ENCODE assay signal across 12 cellular contexts in the genomic region with DNA sequence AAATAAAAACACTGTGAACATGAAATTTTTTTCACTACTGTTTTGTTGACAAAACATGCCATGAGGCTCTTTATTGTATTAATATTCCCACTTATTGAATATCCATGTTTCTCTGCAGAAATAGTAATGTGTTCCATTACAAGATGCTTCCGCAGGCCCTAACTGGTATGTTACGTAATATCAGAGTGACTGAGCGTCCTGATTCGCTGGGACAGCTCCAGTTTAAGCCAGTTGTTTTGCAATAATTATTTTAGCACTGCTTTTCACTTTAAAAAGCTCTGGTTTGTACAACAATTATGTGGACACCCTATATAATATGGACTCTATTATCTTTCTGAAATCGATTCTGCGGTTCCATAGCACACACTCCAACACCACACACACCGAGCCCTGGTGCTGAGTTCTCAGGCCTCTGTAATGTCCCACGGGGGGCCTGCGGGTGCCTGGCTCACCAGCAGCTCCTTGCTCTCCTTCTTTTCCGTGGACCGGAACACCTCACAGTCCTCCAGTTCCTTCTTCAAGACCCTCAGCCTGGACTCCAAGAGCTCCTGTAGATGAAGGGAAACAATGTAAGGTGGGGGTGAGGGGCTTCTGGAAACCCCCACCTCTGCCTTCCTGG. TPM values are rescaled to one million over a fixed set of nuclear protein-coding genes. Genes with fewer than 3 reads are reported as not detected.
DNase-seq lines count a peak whose midpoint lies in the region; ATAC-seq, FAIRE-seq and TF ChIP-seq lines count a peak whose summit lies in the region.
"Had no signal": no experiment of that assay in that cellular context is flagged by ENCODE, and none has a peak within 500 bp of the region (broad histone marks: within the 10 kb centered on the region; RNA-seq: fewer than 3 reads in every experiment).

No MANE protein-coding gene starts in this region.

- no peaks in the 10 kb centered on the region for H3K9me3 ChIP-seq in ascending aorta
- H3K9me3 ChIP-seq in HepG2 (ENCODE audit: low read length), result no peaks in the 10 kb centered on the region
- no peaks in the 10 kb centered on the region for H3K9me3 ChIP-seq in thyroid gland
- H3K9me3 ChIP-seq: BE2C, ovary had no signal

- in situ Hi-C loops in HepG2 (cut with HindIII; ENCODE audit: extremely low pct_ligation_motif_present, low pct_unique_long_range_greater_than_20kb), result no loop called here

- H3K27ac ChIP-seq in ascending aorta (peak overlapping the region; percentile 69 to 87), HepG2 (ENCODE audit: extremely low read length, insufficient read depth, low read length) (no peak overlapping the region), thyroid gland (peak overlapping the region in 2 of 3 donors; percentile 70 to 83)
- H3K27ac ChIP-seq: ovary had no signal

- no peak for TF ChIP-seq CTCF in ascending aorta (IDR thresholded peaks at IDR 0.05)
- no peak for TF ChIP-seq CTCF in HepG2 (CRISPR knock-in tag; IDR thresholded peaks at IDR 0.05)
- no peak for TF ChIP-seq CTCF in thyroid gland (IDR thresholded peaks at IDR 0.05)
- no peak for TF ChIP-seq CTCF in omental fat pad (IDR thresholded peaks at IDR 0.05)

- no peak for TF ChIP-seq RAD21 in HepG2 (CRISPR knock-in tag; IDR thresholded peaks at IDR 0.05)

- no peaks in the 10 kb centered on the region for H3K79me2 ChIP-seq in HepG2 (ENCODE audit: insufficient read depth, low read length)

- H3K36me3 Mint-ChIP-seq in activated naive CD4-positive, alpha-beta T cell treated with anti-CD3 and anti-CD28 coated beads for 36 hours (ENCODE audit: low read depth), result peaks cover 10% of the 10 kb centered on the region

- FAIRE-seq in HepG2 (lab: Jason Lieb, UNC), result no peak
- FAIRE-seq: GM12892 had no signal

- no peak for TF ChIP-seq POLR2A in HepG2 (IDR thresholded peaks at IDR 0.05; ENCODE audit: insufficient read depth in 1 of 2, low read depth in 2 of 2, low read length in 2 of 2)
- no peak for TF ChIP-seq POLR2A in thyroid gland (IDR thresholded peaks at IDR 0.05)

- H3K4me3 ChIP-seq in ascending aorta (peak overlapping the region in 1 of 2 donors; percentile 72), HepG2 (replicated peaks in 1 of 3; ENCODE audit: insufficient read depth in 1 of 3, low read depth in 2 of 3, low read length in 3 of 3) (peak overlapping the region; percentile 4 to 82 (median 67); a peak in 3 of 6 replicates), thyroid gland (replicated peaks in 1 of 3) (peak overlapping the region in 1 of 3 donors; percentile 60)

- H3K9me3 Mint-ChIP-seq in activated naive CD4-positive, alpha-beta T cell treated with anti-CD3 and anti-CD28 coated beads for 36 hours, result no peaks in the 10 kb centered on the region

- H3K36me3 ChIP-seq in ascending aorta (no peaks in the 10 kb centered on the region), HepG2 (replicated peaks in 1 of 2; ENCODE audit: control insufficient read depth in 1 of 2, insufficient read depth in 2 of 2, low read length in 2 of 2) (no peaks in the 10 kb centered on the region), thyroid gland (no peaks in the 10 kb centered on the region)
- H3K36me3 ChIP-seq: BE2C, ovary had no signal

- no peak overlapping the region for H3K27ac Mint-ChIP-seq in activated naive CD4-positive, alpha-beta T cell treated with anti-CD3 and anti-CD28 coated beads for 36 hours

- no peak overlapping the region for H2AFZ ChIP-seq in HepG2 (ENCODE audit: low read length)

- no peaks in the 10 kb centered on the region for H4K20me1 ChIP-seq in HepG2 (ENCODE audit: insufficient read depth, low read length)

- peaks cover 4 to 13% of the 10 kb centered on the region in 2 donors for H3K4me1 ChIP-seq in ascending aorta
- peaks cover 38% of the 10 kb centered on the region for H3K4me1 ChIP-seq in HepG2 (ENCODE audit: insufficient read depth, low read length)
- peaks cover 12 to 16% of the 10 kb centered on the region in 2 donors for H3K4me1 ChIP-seq in thyroid gland
- H3K4me1 ChIP-seq: BE2C had no signal

- no TSS peak for BruUV-seq in HepG2 (replicated peaks; lab: Mats Ljungman, UMichigan)

- no peak overlapping the region for H3K9ac ChIP-seq in HepG2 (ENCODE audit: insufficient read depth, low read depth, low read length)

- H3K4me1 Mint-ChIP-seq in activated naive CD4-positive, alpha-beta T cell treated with anti-CD3 and anti-CD28 coated beads for 36 hours (ENCODE audit: low read depth), result peaks cover 24% of the 10 kb centered on the region

- ATAC-seq in HepG2, result no peak
- no peak for ATAC-seq in omental fat pad (ENCODE audit: low FRiP score)

- H3K27me3 Mint-ChIP-seq in activated naive CD4-positive, alpha-beta T cell treated with anti-CD3 and anti-CD28 coated beads for 36 hours (ENCODE audit: low read depth), result peaks cover 19% of the 10 kb centered on the region

- H3K27me3 ChIP-seq in ascending aorta, result no peaks in the 10 kb centered on the region
- peaks cover 7 to 76% of the 10 kb centered on the region in 2 experiments for H3K27me3 ChIP-seq in HepG2 (ENCODE audit: control insufficient read depth in 1 of 2, insufficient read depth in 2 of 2, low read length in 2 of 2)
- H3K27me3 ChIP-seq in thyroid gland, result no peaks in the 10 kb centered on the region
- H3K27me3 ChIP-seq: ovary had no signal

- DNase-seq in activated naive CD4-positive, alpha-beta T cell treated with anti-CD3 and anti-CD28 coated beads for 36 hours, result no peak
- DNase-seq in activated naive CD4-positive, alpha-beta T cell treated with anti-CD3 and anti-CD28 coated beads, Interleukin-2, amount 50 U/mL, for 16 hours, result no peak
- no peak for DNase-seq in ascending aorta (ENCODE audit: low spot score in 2 of 2)
- DNase-seq in HepG2 (ENCODE audit: low spot score), result no peak
- no peak for DNase-seq in thyroid gland
- DNase-seq in SHP77 treated with DMSO at 0.1 percent for 48 hours (lab: John Stamatoyannopoulos, UW), result no peak
- DNase-seq in stimulated activated CD4-positive, alpha-beta T cell treated with anti-CD3 and anti-CD28 coated beads, Interleukin-12 subunit alpha, Interleukin-12 subunit beta, amount 100 ng/mL, for 4 hours, result no peak
- DNase-seq in omental fat pad (ENCODE audit: low spot score), result no peak
- DNase-seq: ovary had no signal

- intact Hi-C loops in activated naive CD4-positive, alpha-beta T cell treated with anti-CD3 and anti-CD28 coated beads for 36 hours (cut with micrococcal nuclease), result no loop called here
- intact Hi-C loops in ascending aorta (cut with DNase I) (loop anchor here (10.0 kb wide), 1 partner anchor 848 kb away; a partner anchor contains a TSS), HepG2 (cut with micrococcal nuclease; ENCODE audit: unreplicated experiment) (no loop called here), thyroid gland (cut with DNase I) (no loop called here)

- TF ChIP-seq EP300 in HepG2 (IDR thresholded peaks at IDR 0.05; ENCODE audit: low read depth in 2 of 2, low read length in 2 of 2), result no peak
- TF ChIP-seq EP300 in HepG2 (CRISPR knock-in tag; IDR thresholded peaks at IDR 0.05; ENCODE audit: borderline replicate concordance), result no peak

- peak overlapping the region; percentile 92 for H3K4me3 Mint-ChIP-seq in activated naive CD4-positive, alpha-beta T cell treated with anti-CD3 and anti-CD28 coated beads for 36 hours

- CTCF ChIA-PET in activated naive CD4-positive, alpha-beta T cell treated with anti-CD3 and anti-CD28 coated beads for 36 hours (lab: Charles Lee), result interaction anchor here (0.9 to 1.2 kb wide), 2 partner anchors 10 to 12 kb away, joined by 3 to 4 read pairs; no protein-coding TSS in a partner anchor
- CTCF ChIA-PET in HepG2 (lab: Yijun Ruan, JAX; ENCODE audit: low intra/inter-chr PET ratio, low total read pairs), result no interaction called here

- 9% methylated on average over 11 of the region's 11 CpGs for WGBS in HepG2 (ENCODE audit: low lambda C conversion rate)
- WGBS in thyroid gland, 2 donors, result 80 to 89% methylated on average over 11 of the region's 11 CpGs

- peak overlapping the region; percentile 97 for H3K4me2 ChIP-seq in HepG2 (ENCODE audit: low read depth, low read length)

- POLR2A ChIA-PET in HepG2 (lab: Yijun Ruan, JAX), result interaction anchor here (0.7 to 7.4 kb wide), 2 partner anchors 11 to 1579 kb away, joined by 3 to 104 read pairs; no protein-coding TSS in a partner anchor

RNA-seq across cellular contexts. Expression of a gene that starts 1.8 kb away (rescaled TPM):
- 1 to 10 TPM; 1.6 to 1.8 TPM for total RNA-seq in activated naive CD4-positive, alpha-beta T cell treated with anti-CD3 and anti-CD28 coated beads for 36 hours
- total RNA-seq in ascending aorta (6.1 TPM), HepG2 (2016; rRNA removed; fragmentation: Illumina TruSeq; extraction: Trizol) (not detected in 2 replicates), thyroid gland (10 to 100 TPM; 12.3 to 14.2 (median 13.0) TPM), omental fat pad (1 to 10 TPM in 2 of 4 donors, under 1 TPM in 2; 0.79 to 2.9 (median 1.1) TPM)
- not detected in 2 replicates for total RNA-seq in HepG2 (2016; cell fraction: cytosol; rRNA removed; fragmentation: Illumina TruSeq; extraction: Trizol; ENCODE audit: low read depth)
- not detected in 2 replicates for total RNA-seq in HepG2 (2016; cell fraction: insoluble cytoplasmic fraction; rRNA removed; fragmentation: Illumina TruSeq; extraction: Trizol)
- not detected in 2 replicates for total RNA-seq in HepG2 (2016; cell fraction: membrane; rRNA removed; fragmentation: Illumina TruSeq; extraction: Trizol)
- total RNA-seq in HepG2 (2016; cell fraction: nucleus; rRNA removed; fragmentation: Illumina TruSeq; extraction: Trizol), result not detected in 2 replicates
- 0.10 and 0.13 TPM in 2 replicates for polyA plus RNA-seq in HepG2 (2011; rRNA removed)
- polyA plus RNA-seq in HepG2 (2011; cell fraction: cytosol; rRNA removed), result 0.11 and 0.13 TPM in 2 replicates
- 0.16 and 0.29 TPM in 2 replicates for polyA plus RNA-seq in HepG2 (2011; cell fraction: nucleus; rRNA removed)
- 0.13 TPM in 1 of 2 replicates, not detected in the other for polyA plus RNA-seq in HepG2 (2012)
- not detected in 2 replicates for polyA plus RNA-seq in HepG2 (2016; cell fraction: cytosol; fragmentation: Illumina TruSeq; extraction: Trizol; ENCODE audit: low read depth)
- polyA plus RNA-seq in HepG2 (2016; cell fraction: insoluble cytoplasmic fraction; fragmentation: Illumina TruSeq; extraction: Trizol; ENCODE audit: low read depth), result not detected in 2 replicates
- polyA plus RNA-seq in HepG2 (2016; cell fraction: membrane; fragmentation: Illumina TruSeq; extraction: Trizol; ENCODE audit: low read depth), result 0.23 TPM in 1 of 2 replicates, not detected in the other
- not detected in 2 replicates for polyA plus RNA-seq in HepG2 (2016; cell fraction: nucleus; fragmentation: Illumina TruSeq; extraction: Trizol; ENCODE audit: insufficient read depth, low read depth)
- polyA minus RNA-seq in HepG2 (2011; rRNA and poly(A)+ RNA removed; ENCODE audit: low replicate concordance), result 10.8 TPM in 1 of 2 replicates, not detected in the other
- 0.88 TPM in 1 of 2 replicates, not detected in the other for polyA minus RNA-seq in HepG2 (2011; cell fraction: cytosol; rRNA and poly(A)+ RNA removed)
- 1.2 TPM in 1 of 2 replicates, not detected in the other for polyA minus RNA-seq in HepG2 (2011; cell fraction: nucleus; rRNA and poly(A)+ RNA removed)

RNA-seq across cellular contexts. Expression of a gene that starts 19.9 kb away (rescaled TPM):
- total RNA-seq in activated naive CD4-positive, alpha-beta T cell treated with anti-CD3 and anti-CD28 coated beads for 36 hours, result 10 to 100 TPM; 36.5 to 37.3 TPM
- total RNA-seq in ascending aorta (105 TPM), HepG2 (2016; rRNA removed; fragmentation: Illumina TruSeq; extraction: Trizol) (10.9 and 16.7 TPM in 2 replicates), thyroid gland (10 to 100 TPM; 18.8 to 31.1 (median 22.8) TPM), omental fat pad (10 to 100 TPM in 3 of 4 donors, 1 to 10 TPM in 1; 9.8 to 16.4 (median 12.6) TPM)
- total RNA-seq in HepG2 (2016; cell fraction: cytosol; rRNA removed; fragmentation: Illumina TruSeq; extraction: Trizol; ENCODE audit: low read depth), result 3.4 and 3.6 TPM in 2 replicates
- 12.4 and 16.7 TPM in 2 replicates for total RNA-seq in HepG2 (2016; cell fraction: insoluble cytoplasmic fraction; rRNA removed; fragmentation: Illumina TruSeq; extraction: Trizol)
- total RNA-seq in HepG2 (2016; cell fraction: membrane; rRNA removed; fragmentation: Illumina TruSeq; extraction: Trizol), result 9.1 and 9.7 TPM in 2 replicates
- total RNA-seq in HepG2 (2016; cell fraction: nucleus; rRNA removed; fragmentation: Illumina TruSeq; extraction: Trizol), result 11.4 and 13.1 TPM in 2 replicates
- 10.2 and 10.9 TPM in 2 replicates for polyA plus RNA-seq in HepG2 (2011; rRNA removed)
- 5.4 and 6.4 TPM in 2 replicates for polyA plus RNA-seq in HepG2 (2011; cell fraction: cytosol; rRNA removed)
- polyA plus RNA-seq in HepG2 (2011; cell fraction: nucleus; rRNA removed), result 66.0 and 81.3 TPM in 2 replicates
- polyA plus RNA-seq in HepG2 (2012), result 10.5 and 10.9 TPM in 2 replicates
- 2.6 and 3.0 TPM in 2 replicates for polyA plus RNA-seq in HepG2 (2016; cell fraction: cytosol; fragmentation: Illumina TruSeq; extraction: Trizol; ENCODE audit: low read depth)
- polyA plus RNA-seq in HepG2 (2016; cell fraction: insoluble cytoplasmic fraction; fragmentation: Illumina TruSeq; extraction: Trizol; ENCODE audit: low read depth), result 15.2 and 16.5 TPM in 2 replicates
- 7.8 and 8.3 TPM in 2 replicates for polyA plus RNA-seq in HepG2 (2016; cell fraction: membrane; fragmentation: Illumina TruSeq; extraction: Trizol; ENCODE audit: low read depth)
- 28.6 and 33.8 TPM in 2 replicates for polyA plus RNA-seq in HepG2 (2016; cell fraction: nucleus; fragmentation: Illumina TruSeq; extraction: Trizol; ENCODE audit: insufficient read depth, low read depth)
- 7.5 and 14.8 TPM in 2 replicates for polyA minus RNA-seq in HepG2 (2011; rRNA and poly(A)+ RNA removed; ENCODE audit: low replicate concordance)
- polyA minus RNA-seq in HepG2 (2011; cell fraction: cytosol; rRNA and poly(A)+ RNA removed), result 3.3 and 3.7 TPM in 2 replicates
- 17.4 and 18.8 TPM in 2 replicates for polyA minus RNA-seq in HepG2 (2011; cell fraction: nucleus; rRNA and poly(A)+ RNA removed)

RNA-seq across cellular contexts. Expression of a gene that starts 40.5 kb away (rescaled TPM):
- total RNA-seq in activated naive CD4-positive, alpha-beta T cell treated with anti-CD3 and anti-CD28 coated beads for 36 hours, result 1,000 to 10,000 TPM; 3,176 to 3,362 TPM
- total RNA-seq in ascending aorta (2,870 TPM), HepG2 (2016; rRNA removed; fragmentation: Illumina TruSeq; extraction: Trizol) (2,514 and 3,226 TPM in 2 replicates), thyroid gland (1,000 to 10,000 TPM; 2,254 to 3,332 (median 2,569) TPM), omental fat pad (1,000 to 10,000 TPM; 1,928 to 2,385 (median 2,165) TPM)
- 4,063 and 4,402 TPM in 2 replicates for total RNA-seq in HepG2 (2016; cell fraction: cytosol; rRNA removed; fragmentation: Illumina TruSeq; extraction: Trizol; ENCODE audit: low read depth)
- 2,554 and 3,310 TPM in 2 replicates for total RNA-seq in HepG2 (2016; cell fraction: insoluble cytoplasmic fraction; rRNA removed; fragmentation: Illumina TruSeq; extraction: Trizol)
- 5,165 and 5,275 TPM in 2 replicates for total RNA-seq in HepG2 (2016; cell fraction: membrane; rRNA removed; fragmentation: Illumina TruSeq; extraction: Trizol)
- total RNA-seq in HepG2 (2016; cell fraction: nucleus; rRNA removed; fragmentation: Illumina TruSeq; extraction: Trizol), result 943 and 1,018 TPM in 2 replicates
- 6,141 and 6,693 TPM in 2 replicates for polyA plus RNA-seq in HepG2 (2011; rRNA removed)
- 6,517 and 7,296 TPM in 2 replicates for polyA plus RNA-seq in HepG2 (2011; cell fraction: cytosol; rRNA removed)
- polyA plus RNA-seq in HepG2 (2011; cell fraction: nucleus; rRNA removed), result 2,166 and 2,467 TPM in 2 replicates
- polyA plus RNA-seq in HepG2 (2012), result 4,104 and 4,114 TPM in 2 replicates
- 3,699 and 3,997 TPM in 2 replicates for polyA plus RNA-seq in HepG2 (2016; cell fraction: cytosol; fragmentation: Illumina TruSeq; extraction: Trizol; ENCODE audit: low read depth)
- 3,545 and 3,580 TPM in 2 replicates for polyA plus RNA-seq in HepG2 (2016; cell fraction: insoluble cytoplasmic fraction; fragmentation: Illumina TruSeq; extraction: Trizol; ENCODE audit: low read depth)
- polyA plus RNA-seq in HepG2 (2016; cell fraction: membrane; fragmentation: Illumina TruSeq; extraction: Trizol; ENCODE audit: low read depth), result 4,862 and 5,343 TPM in 2 replicates
- polyA plus RNA-seq in HepG2 (2016; cell fraction: nucleus; fragmentation: Illumina TruSeq; extraction: Trizol; ENCODE audit: insufficient read depth, low read depth), result 1,515 and 1,598 TPM in 2 replicates
- 10,364 and 11,951 TPM in 2 replicates for polyA minus RNA-seq in HepG2 (2011; rRNA and poly(A)+ RNA removed; ENCODE audit: low replicate concordance)
- polyA minus RNA-seq in HepG2 (2011; cell fraction: cytosol; rRNA and poly(A)+ RNA removed), result 2,548 and 2,636 TPM in 2 replicates
- polyA minus RNA-seq in HepG2 (2011; cell fraction: nucleus; rRNA and poly(A)+ RNA removed), result 1,064 and 1,481 TPM in 2 replicates

RNA-seq across cellular contexts. Expression of a gene that starts 55.8 kb away (rescaled TPM):
- total RNA-seq in activated naive CD4-positive, alpha-beta T cell treated with anti-CD3 and anti-CD28 coated beads for 36 hours, result not detected
- not detected for total RNA-seq in ascending aorta
- total RNA-seq in HepG2 (2016; rRNA removed; fragmentation: Illumina TruSeq; extraction: Trizol), result not detected in 2 replicates
- total RNA-seq in HepG2 (2016; cell fraction: cytosol; rRNA removed; fragmentation: Illumina TruSeq; extraction: Trizol; ENCODE audit: low read depth), result not detected in 2 replicates
- total RNA-seq in HepG2 (2016; cell fraction: insoluble cytoplasmic fraction; rRNA removed; fragmentation: Illumina TruSeq; extraction: Trizol), result not detected in 2 replicates
- not detected in 2 replicates for total RNA-seq in HepG2 (2016; cell fraction: membrane; rRNA removed; fragmentation: Illumina TruSeq; extraction: Trizol)
- total RNA-seq in HepG2 (2016; cell fraction: nucleus; rRNA removed; fragmentation: Illumina TruSeq; extraction: Trizol), result not detected in 2 replicates
- polyA plus RNA-seq in HepG2 (2011; rRNA removed), result not detected in 2 replicates
- not detected in 2 replicates for polyA plus RNA-seq in HepG2 (2011; cell fraction: cytosol; rRNA removed)
- polyA plus RNA-seq in HepG2 (2011; cell fraction: nucleus; rRNA removed), result not detected in 2 replicates
- polyA plus RNA-seq in HepG2 (2012), result not detected in 2 replicates
- not detected in 2 replicates for polyA plus RNA-seq in HepG2 (2016; cell fraction: cytosol; fragmentation: Illumina TruSeq; extraction: Trizol; ENCODE audit: low read depth)
- not detected in 2 replicates for polyA plus RNA-seq in HepG2 (2016; cell fraction: insoluble cytoplasmic fraction; fragmentation: Illumina TruSeq; extraction: Trizol; ENCODE audit: low read depth)
- not detected in 2 replicates for polyA plus RNA-seq in HepG2 (2016; cell fraction: membrane; fragmentation: Illumina TruSeq; extraction: Trizol; ENCODE audit: low read depth)
- polyA plus RNA-seq in HepG2 (2016; cell fraction: nucleus; fragmentation: Illumina TruSeq; extraction: Trizol; ENCODE audit: insufficient read depth, low read depth), result not detected in 2 replicates
- polyA minus RNA-seq in HepG2 (2011; rRNA and poly(A)+ RNA removed; ENCODE audit: low replicate concordance), result not detected in 2 replicates
- not detected in 2 replicates for polyA minus RNA-seq in HepG2 (2011; cell fraction: cytosol; rRNA and poly(A)+ RNA removed)
- not detected in 2 replicates for polyA minus RNA-seq in HepG2 (2011; cell fraction: nucleus; rRNA and poly(A)+ RNA removed)
- not detected for total RNA-seq in thyroid gland
- not detected for total RNA-seq in omental fat pad
- total RNA-seq: aorta had no signal
- polyA plus RNA-seq: aorta, ovary had no signal

RNA-seq across cellular contexts. Expression of a gene that starts 57.7 kb away (rescaled TPM):
- 10 to 100 TPM; 10.5 to 10.9 TPM for total RNA-seq in activated naive CD4-positive, alpha-beta T cell treated with anti-CD3 and anti-CD28 coated beads for 36 hours
- total RNA-seq in ascending aorta (21.2 TPM), HepG2 (2016; rRNA removed; fragmentation: Illumina TruSeq; extraction: Trizol) (5.7 and 7.2 TPM in 2 replicates), thyroid gland (10 to 100 TPM; 14.8 to 30.8 (median 23.8) TPM), omental fat pad (10 to 100 TPM in 3 of 4 donors, 1 to 10 TPM in 1; 9.8 to 19.7 (median 14.5) TPM)
- total RNA-seq in HepG2 (2016; cell fraction: cytosol; rRNA removed; fragmentation: Illumina TruSeq; extraction: Trizol; ENCODE audit: low read depth), result 0.20 and 0.44 TPM in 2 replicates
- total RNA-seq in HepG2 (2016; cell fraction: insoluble cytoplasmic fraction; rRNA removed; fragmentation: Illumina TruSeq; extraction: Trizol), result 5.4 and 6.0 TPM in 2 replicates
- total RNA-seq in HepG2 (2016; cell fraction: membrane; rRNA removed; fragmentation: Illumina TruSeq; extraction: Trizol), result 2.1 and 2.2 TPM in 2 replicates
- total RNA-seq in HepG2 (2016; cell fraction: nucleus; rRNA removed; fragmentation: Illumina TruSeq; extraction: Trizol), result 10.3 and 12.8 TPM in 2 replicates
- 11.6 and 11.7 TPM in 2 replicates for polyA plus RNA-seq in HepG2 (2011; rRNA removed)
- 4.4 and 5.3 TPM in 2 replicates for polyA plus RNA-seq in HepG2 (2011; cell fraction: cytosol; rRNA removed)
- polyA plus RNA-seq in HepG2 (2011; cell fraction: nucleus; rRNA removed), result 16.4 and 22.4 TPM in 2 replicates
- polyA plus RNA-seq in HepG2 (2012), result 9.0 and 15.2 TPM in 2 replicates
- 0.20 and 0.26 TPM in 2 replicates for polyA plus RNA-seq in HepG2 (2016; cell fraction: cytosol; fragmentation: Illumina TruSeq; extraction: Trizol; ENCODE audit: low read depth)
- 5.4 and 5.6 TPM in 2 replicates for polyA plus RNA-seq in HepG2 (2016; cell fraction: insoluble cytoplasmic fraction; fragmentation: Illumina TruSeq; extraction: Trizol; ENCODE audit: low read depth)
- polyA plus RNA-seq in HepG2 (2016; cell fraction: membrane; fragmentation: Illumina TruSeq; extraction: Trizol; ENCODE audit: low read depth), result 0.95 and 1.1 TPM in 2 replicates
- polyA plus RNA-seq in HepG2 (2016; cell fraction: nucleus; fragmentation: Illumina TruSeq; extraction: Trizol; ENCODE audit: insufficient read depth, low read depth), result 27.9 and 33.0 TPM in 2 replicates
- polyA minus RNA-seq in HepG2 (2011; rRNA and poly(A)+ RNA removed; ENCODE audit: low replicate concordance), result 9.3 and 15.7 TPM in 2 replicates
- polyA minus RNA-seq in HepG2 (2011; cell fraction: cytosol; rRNA and poly(A)+ RNA removed), result 2.7 and 3.2 TPM in 2 replicates
- 22.7 and 24.9 TPM in 2 replicates for polyA minus RNA-seq in HepG2 (2011; cell fraction: nucleus; rRNA and poly(A)+ RNA removed)
